1 cellular context compared by ENCODE assay signal in genomic region chr1:243271990-243272389, GRCh38.
TF ChIP-seq lines count a peak whose summit lies in the region.

No MANE protein-coding gene starts in this region.

TF ChIP-seq in IMR-90, 13 proteins besides CTCF, POLR2A, EP300 and RAD21:
- TF ChIP-seq FOS (IDR thresholded peaks at IDR 0.05; ENCODE audit: low read depth, low read length) (no peak), RCOR1 (IDR thresholded peaks at IDR 0.05; ENCODE audit: insufficient replicate concordance, low read length) (no peak), NFE2L2 (IDR thresholded peaks at IDR 0.05; ENCODE audit: low read depth, low read length) (no peak), ELK1 (IDR thresholded peaks at IDR 0.05; ENCODE audit: borderline replicate concordance, low read depth, low read length) (no peak), CHD1 (IDR thresholded peaks at IDR 0.05; ENCODE audit: low read depth, low read length) (no peak), RFX5 (IDR thresholded peaks at IDR 0.05; ENCODE audit: low read depth, low read length) (no peak), CEBPB (IDR thresholded peaks at IDR 0.05; ENCODE audit: low read depth, low read length) (no peak), SMC3 (IDR thresholded peaks at IDR 0.05; ENCODE audit: low read depth, low read length) (no peak), MXI1 (IDR thresholded peaks at IDR 0.05; ENCODE audit: borderline replicate concordance, low read depth, low read length) (no peak), USF2 (IDR thresholded peaks at IDR 0.05; ENCODE audit: low read depth, low read length) (no peak), MAZ (IDR thresholded peaks at IDR 0.05; ENCODE audit: borderline replicate concordance, low read depth, low read length) (no peak), BHLHE40 (IDR thresholded peaks at IDR 0.05; ENCODE audit: low read depth, low read length) (no peak), MAFK (IDR thresholded peaks at IDR 0.05; ENCODE audit: low read depth, low read length) (no peak)
TF ChIP-seq in IMR-90: peak in this region for 0.
